ENCODE assay signal across 8 cellular contexts in the genomic region with DNA sequence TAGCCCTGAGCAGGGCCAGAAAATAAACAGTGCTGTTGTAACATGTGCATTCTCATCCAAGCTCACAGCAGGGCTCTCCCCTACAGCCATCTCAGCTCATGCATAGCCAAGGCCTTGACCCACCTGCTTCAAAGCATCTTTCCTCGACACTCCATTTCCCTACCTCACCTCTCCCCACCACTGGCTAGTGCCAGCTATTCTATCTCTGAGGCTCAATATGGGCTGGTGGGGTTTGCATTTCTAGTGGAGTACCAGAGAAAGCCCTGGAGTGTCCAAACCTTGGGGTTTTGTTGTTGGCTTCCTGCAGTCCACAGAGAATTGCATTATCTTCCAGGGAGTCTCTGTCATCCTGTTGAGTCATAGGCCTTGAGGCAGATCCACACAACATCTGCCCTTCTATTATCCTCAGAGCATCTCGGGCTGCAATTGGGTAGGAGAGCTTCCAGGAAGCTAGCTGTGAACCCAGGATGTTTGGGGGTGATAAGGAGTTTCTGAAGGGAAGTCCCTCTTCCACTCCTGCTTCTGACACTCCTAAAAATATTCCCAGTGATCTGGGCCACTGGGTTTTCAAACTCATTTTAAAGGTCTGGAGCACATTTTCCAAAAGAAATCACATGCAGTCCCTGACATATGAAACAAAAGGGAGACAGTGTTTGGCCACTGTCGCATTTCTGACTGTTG. TPM values are rescaled to one million over a fixed set of nuclear protein-coding genes. Genes with fewer than 3 reads are reported as not detected.
DNase-seq lines count a peak whose midpoint lies in the region; ATAC-seq, FAIRE-seq and TF ChIP-seq lines count a peak whose summit lies in the region.

No MANE protein-coding gene starts in this region.

- ATAC-seq in esophagus mucosa (peak; percentile 71), pancreas (peak in 3 of 4 donors; percentile 56 to 68 (median 58))

- H3K4me3 ChIP-seq in pancreas: no peak overlapping the region

- DNase-seq in EH (ENCODE audit: low read depth): peak; percentile 95
- no peak for DNase-seq in pancreas
- DNase-seq in GM13977 (ENCODE audit: low spot score): no peak
- no peak for DNase-seq in MV-4-11 (lab: John Stamatoyannopoulos, UW)
- no peak for DNase-seq in NK-92 (lab: John Stamatoyannopoulos, UW; ENCODE audit: unreplicated experiment)
- no peak for DNase-seq in ecto neural progenitor cell (ENCODE audit: low spot score)

- no peak for FAIRE-seq in pancreas (lab: Jason Lieb, UNC)

- no peak for TF ChIP-seq CTCF in pancreas (IDR thresholded peaks at IDR 0.05)
- no peak for TF ChIP-seq CTCF in GM13977 (IDR thresholded peaks at IDR 0.05; ENCODE audit: extremely low read depth, insufficient read depth, missing control alignments)

- H3K4me1 ChIP-seq in pancreas: no peaks in the 10 kb centered on the region

- no peaks in the 10 kb centered on the region for H3K36me3 ChIP-seq in pancreas

- no peaks in the 10 kb centered on the region for H3K9me3 ChIP-seq in pancreas

- no peaks in the 10 kb centered on the region for H3K27me3 ChIP-seq in pancreas

- peak overlapping the region in 2 of 4 donors; percentile 37 to 48 for H3K27ac ChIP-seq in pancreas

- intact Hi-C loops in pancreas (cut with DNase I): no loop called here

- WGBS in pancreas, 2 donors: 75 to 83% methylated on average over 3 of the region's 3 CpGs

- in situ Hi-C loops in GM13977 (cut with MboI; ENCODE audit: low pct_unique_long_range_greater_than_20kb, low sequenced_read_pairs, unreplicated experiment): no loop called here

TF ChIP-seq in PFSK-1, 5 proteins besides CTCF, POLR2A, EP300 and RAD21:
- TF ChIP-seq TAF1 (IDR thresholded peaks at IDR 0.05; ENCODE audit: borderline replicate concordance, insufficient read depth, low read length) (0 out of 2 replicates have a peak, but pooled peaks have one; percentile 10), SIN3A (IDR thresholded peaks at IDR 0.05; ENCODE audit: borderline replicate concordance, insufficient read depth, low read length) (peak; percentile 89; the same call in 1 of the 2 replicates), POLR2AphosphoS5 (IDR thresholded peaks at IDR 0.05; ENCODE audit: low read depth, low read length) (no peak), FOXP2 (optimal IDR thresholded peaks at IDR 0.05; ENCODE audit: borderline replicate concordance, extremely low read depth, extremely low read length, insufficient read depth) (peak; percentile 60)
- TF ChIP-seq, protein P1, sequence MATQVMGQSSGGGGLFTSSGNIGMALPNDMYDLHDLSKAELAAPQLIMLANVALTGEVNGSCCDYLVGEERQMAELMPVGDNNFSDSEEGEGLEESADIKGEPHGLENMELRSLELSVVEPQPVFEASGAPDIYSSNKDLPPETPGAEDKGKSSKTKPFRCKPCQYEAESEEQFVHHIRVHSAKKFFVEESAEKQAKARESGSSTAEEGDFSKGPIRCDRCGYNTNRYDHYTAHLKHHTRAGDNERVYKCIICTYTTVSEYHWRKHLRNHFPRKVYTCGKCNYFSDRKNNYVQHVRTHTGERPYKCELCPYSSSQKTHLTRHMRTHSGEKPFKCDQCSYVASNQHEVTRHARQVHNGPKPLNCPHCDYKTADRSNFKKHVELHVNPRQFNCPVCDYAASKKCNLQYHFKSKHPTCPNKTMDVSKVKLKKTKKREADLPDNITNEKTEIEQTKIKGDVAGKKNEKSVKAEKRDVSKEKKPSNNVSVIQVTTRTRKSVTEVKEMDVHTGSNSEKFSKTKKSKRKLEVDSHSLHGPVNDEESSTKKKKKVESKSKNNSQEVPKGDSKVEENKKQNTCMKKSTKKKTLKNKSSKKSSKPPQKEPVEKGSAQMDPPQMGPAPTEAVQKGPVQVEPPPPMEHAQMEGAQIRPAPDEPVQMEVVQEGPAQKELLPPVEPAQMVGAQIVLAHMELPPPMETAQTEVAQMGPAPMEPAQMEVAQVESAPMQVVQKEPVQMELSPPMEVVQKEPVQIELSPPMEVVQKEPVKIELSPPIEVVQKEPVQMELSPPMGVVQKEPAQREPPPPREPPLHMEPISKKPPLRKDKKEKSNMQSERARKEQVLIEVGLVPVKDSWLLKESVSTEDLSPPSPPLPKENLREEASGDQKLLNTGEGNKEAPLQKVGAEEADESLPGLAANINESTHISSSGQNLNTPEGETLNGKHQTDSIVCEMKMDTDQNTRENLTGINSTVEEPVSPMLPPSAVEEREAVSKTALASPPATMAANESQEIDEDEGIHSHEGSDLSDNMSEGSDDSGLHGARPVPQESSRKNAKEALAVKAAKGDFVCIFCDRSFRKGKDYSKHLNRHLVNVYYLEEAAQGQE (IDR thresholded peaks at IDR 0.05; ENCODE audit: insufficient read depth in 1 of 2, low read depth in 2 of 2, low read length in 2 of 2): peak in 1 of 2 experiments; percentile 76; a peak in 2 of 4 replicates

RNA-seq across cellular contexts. Expression of a gene that starts 36.1 kb away (rescaled TPM):
- polyA plus RNA-seq in PFSK-1 (2012; ENCODE audit: insufficient read length, low read depth): 43.4 TPM
- total RNA-seq in esophagus mucosa (52.4 TPM), pancreas (10 to 100 TPM; 17.0 to 30.2 (median 19.6) TPM)
- polyA plus RNA-seq in pancreas: 1 to 10 TPM; 3.5 to 5.5 TPM
